Comparison of ENCODE assay signal across 8 cellular contexts in genomic region chr19:43618921-43619261, GRCh38. TPM values are rescaled to one million over a fixed set of nuclear protein-coding genes. Genes with fewer than 3 reads are reported as not detected.
DNase-seq lines count a peak whose midpoint lies in the region; ATAC-seq, FAIRE-seq and TF ChIP-seq lines count a peak whose summit lies in the region.

No MANE protein-coding gene starts in this region.

- peak overlapping the region; percentile 83 to 91 for H3K9ac ChIP-seq in kidney (ENCODE audit: low read length in 2 of 2)

- 0% methylated on average over 8 to 14 of the region's 14 CpGs for whole genome bisulfite sequencing in body of pancreas, 2 donors

- TF ChIP-seq CTCF in Caco-2 (IDR thresholded peaks at IDR 0.05; ENCODE audit: insufficient read depth in 1 of 2, low read depth in 1 of 2, low read length in 1 of 2, severe bottlenecking in 1 of 2, unreplicated experiment in 1 of 2) (no peak), body of pancreas (IDR thresholded peaks at IDR 0.05) (no peak), kidney (IDR thresholded peaks at IDR 0.05; ENCODE audit: borderline replicate concordance, extremely low read depth, insufficient read depth) (no peak)

- in situ Hi-C loops in G401 (cut with HindIII; ENCODE audit: low sequenced_read_pairs): no loop called here

- ATAC-seq in GM19463 (IDR thresholded peaks at IDR 0.05; ENCODE audit: unreplicated experiment) (peak; percentile 33), body of pancreas (peak; percentile 13)

- TSS peak; percentile 78 for BruUV-seq in Caco-2 (replicated peaks; lab: Mats Ljungman, UMichigan)

- POLR2A ChIA-PET in Caco-2 (lab: Charles Lee): interaction anchor here (1.7 kb wide), 1 partner anchor 50 kb away, joined by 4 read pairs; no protein-coding TSS in a partner anchor

- H3K4me1 Mint-ChIP-seq in Caco-2 (ENCODE audit: low read depth, unreplicated experiment): peaks cover 8% of the 10 kb centered on the region

- peak overlapping the region; percentile 96 for H3K4me3 Mint-ChIP-seq in Caco-2 (ENCODE audit: unreplicated experiment)

- H3K27ac ChIP-seq in body of pancreas (peak overlapping the region; percentile 89 to 97 (median 92)), kidney (ENCODE audit: low read depth in 2 of 2, low read length in 2 of 2) (peak overlapping the region; percentile 93 to 95)

- H3K27me3 Mint-ChIP-seq in Caco-2 (ENCODE audit: insufficient read depth, unreplicated experiment): no peaks in the 10 kb centered on the region

- intact Hi-C loops in Caco-2 (cut with micrococcal nuclease; ENCODE audit: unreplicated experiment): loop anchor here (1.0 to 2.0 kb wide), 3 partner anchors 16 to 49 kb away; partner anchors contain the start of genes IRGQ and ZNF576
- intact Hi-C loops in body of pancreas (cut with DNase I): no loop called here
- intact Hi-C loops in kidney (cut with DNase I): no loop called here

- no peak for TF ChIP-seq POLR2A in body of pancreas (IDR thresholded peaks at IDR 0.05)

- peaks cover 17% of the 10 kb centered on the region for H3K36me3 Mint-ChIP-seq in Caco-2 (ENCODE audit: insufficient read depth, unreplicated experiment)

- peak overlapping the region; percentile 90 for H3K4me3 ChIP-seq in Caco-2 (ENCODE audit: low read depth, low read length)
- peak overlapping the region; percentile 48 to 74 for H3K4me3 ChIP-seq in body of pancreas
- peak overlapping the region; percentile 92 for H3K4me3 ChIP-seq in kidney (ENCODE audit: low read length in 2 of 2)

- peak overlapping the region; percentile 100 for H3K27ac Mint-ChIP-seq in Caco-2 (ENCODE audit: unreplicated experiment)

- H3K9me3 Mint-ChIP-seq in Caco-2 (ENCODE audit: unreplicated experiment): no peaks in the 10 kb centered on the region

- DNase-seq in Caco-2: no peak
- DNase-seq in HUDEP-2 (lab: John Stamatoyannopoulos, UW; ENCODE audit: unreplicated experiment in 76 of 76): peak in 62 of 76 experiments; percentile 27 to 97 (median 70)
- peak; percentile 49 for DNase-seq in RPMI7951 (ENCODE audit: low read depth)
- DNase-seq in body of pancreas: no peak
- no peak for DNase-seq in kidney
- peak; percentile 62 for DNase-seq in stimulated activated CD4-positive, alpha-beta T cell treated with anti-CD3 and anti-CD28 coated beads, Interleukin-4, amount 100 ng/mL, for 24 hours
- no peak for DNase-seq in G401 (ENCODE audit: low spot score)

- H3K9me3 ChIP-seq in Caco-2: no peaks in the 10 kb centered on the region
- H3K9me3 ChIP-seq in body of pancreas: no peaks in the 10 kb centered on the region
- no peaks in the 10 kb centered on the region for H3K9me3 ChIP-seq in kidney (ENCODE audit: control insufficient read depth in 1 of 2, low read length in 2 of 2)

- no peak for FAIRE-seq in kidney (lab: Jason Lieb, UNC)

- no peaks in the 10 kb centered on the region for H3K27me3 ChIP-seq in Caco-2 (replicated peaks; ENCODE audit: control insufficient read depth, insufficient read depth, low read length)
- no peaks in the 10 kb centered on the region for H3K27me3 ChIP-seq in body of pancreas

- CTCF ChIA-PET in Caco-2 (lab: Charles Lee): interaction anchor here (0.7 kb wide), 1 partner anchor 1169 kb away, joined by 4 read pairs; no protein-coding TSS in a partner anchor

- H3K4me1 ChIP-seq in Caco-2 (peaks cover 4% of the 10 kb centered on the region; the same call in 1 of the 2 replicates), body of pancreas (peaks cover 28% of the 10 kb centered on the region), kidney (ENCODE audit: control insufficient read depth in 1 of 2, insufficient read depth in 1 of 2, low read depth in 1 of 2, low read length in 2 of 2) (peaks cover 0 to 7% of the 10 kb centered on the region in 2 donors)

- H3K36me3 ChIP-seq in Caco-2 (ENCODE audit: control insufficient read depth, insufficient read depth, low read length): no peaks in the 10 kb centered on the region
- H3K36me3 ChIP-seq in body of pancreas (replicated peaks in 1 of 2; ENCODE audit: insufficient read depth in 1 of 2, low read depth in 2 of 2): no peaks in the 10 kb centered on the region
- H3K36me3 ChIP-seq in kidney (ENCODE audit: control insufficient read depth in 1 of 2, insufficient read depth in 2 of 2, low read length in 2 of 2): no peaks in the 10 kb centered on the region

RNA-seq across cellular contexts. Expression of gene ZNF428, which starts 0.5 kb away (rescaled TPM):
- 38.9 and 39.5 TPM in 2 replicates for total RNA-seq in Caco-2 (2022)
- total RNA-seq in RPMI7951 (2014; rRNA removed; shearing (Covaris generic)): 49.5 and 62.6 TPM in 2 replicates
- 10 to 100 TPM; 24.4 to 31.6 TPM for total RNA-seq in body of pancreas
- 44.3 TPM for total RNA-seq in kidney
- 95.4 TPM for polyA plus RNA-seq in kidney (ENCODE audit: insufficient read depth, low read depth, low replicate concordance)
- total RNA-seq in G401 (2014; rRNA removed; shearing (Covaris generic)): 135 and 160 TPM in 2 replicates

RNA-seq across cellular contexts. Expression of gene SRRM5, which starts 7.0 kb away (rescaled TPM):
- total RNA-seq in Caco-2 (2022) (0.81 and 1.0 TPM in 2 replicates), body of pancreas (1 to 10 TPM in 1 of 2 donors, under 1 TPM in 1; 0.33 to 2.1 TPM), kidney (0.28 TPM)
- total RNA-seq in RPMI7951 (2014; rRNA removed; shearing (Covaris generic)): 0.10 and 0.12 TPM in 2 replicates
- 0.22 TPM for polyA plus RNA-seq in kidney (ENCODE audit: insufficient read depth, low read depth, low replicate concordance)
- total RNA-seq in G401 (2014; rRNA removed; shearing (Covaris generic)): not detected in 2 replicates

RNA-seq across cellular contexts. Expression of gene CADM4, which starts 20.8 kb away (rescaled TPM):
- total RNA-seq in Caco-2 (2022) (10.4 and 13.2 TPM in 2 replicates), body of pancreas (1 to 10 TPM; 2.0 to 2.6 TPM), kidney (25.3 TPM)
- total RNA-seq in RPMI7951 (2014; rRNA removed; shearing (Covaris generic)): 2.5 and 3.8 TPM in 2 replicates
- 47.0 TPM for polyA plus RNA-seq in kidney (ENCODE audit: insufficient read depth, low read depth, low replicate concordance)
- total RNA-seq in G401 (2014; rRNA removed; shearing (Covaris generic)): 47.8 and 58.7 TPM in 2 replicates

RNA-seq across cellular contexts. Expression of gene ZNF576, which starts 22.5 kb away (rescaled TPM):
- total RNA-seq in Caco-2 (2022) (13.2 and 16.9 TPM in 2 replicates), body of pancreas (1 to 10 TPM; 4.6 to 8.6 TPM), kidney (15.3 TPM)
- total RNA-seq in RPMI7951 (2014; rRNA removed; shearing (Covaris generic)): 13.1 and 18.9 TPM in 2 replicates
- polyA plus RNA-seq in kidney (ENCODE audit: insufficient read depth, low read depth, low replicate concordance): 25.6 TPM
- total RNA-seq in G401 (2014; rRNA removed; shearing (Covaris generic)): 6.9 and 15.4 TPM in 2 replicates

RNA-seq across cellular contexts. Expression of gene IRGQ, which starts 23.0 kb away (rescaled TPM):
- 27.7 and 30.1 TPM in 2 replicates for total RNA-seq in Caco-2 (2022)
- 11.9 and 16.4 TPM in 2 replicates for total RNA-seq in RPMI7951 (2014; rRNA removed; shearing (Covaris generic))
- 10 to 100 TPM in 1 of 2 donors, 1 to 10 TPM in 1; 9.1 to 20.1 TPM for total RNA-seq in body of pancreas
- total RNA-seq in kidney: 24.2 TPM
- 9.5 TPM for polyA plus RNA-seq in kidney (ENCODE audit: insufficient read depth, low read depth, low replicate concordance)
- 43.1 and 63.5 TPM in 2 replicates for total RNA-seq in G401 (2014; rRNA removed; shearing (Covaris generic))

Comparison
In these comparisons a context has a peak if more than half of its experiments do, and no peak if none do; other contexts are left out.
1. DNase-seq: peak in HUDEP-2 (62 of 76), RPMI7951 (single experiment) and stimulated activated CD4-positive, alpha-beta T cell treated with anti-CD3 and anti-CD28 coated beads, Interleukin-4, amount 100 ng/mL, for 24 hours (single experiment); none in Caco-2 (0 of 2), body of pancreas (0 of 4), kidney (single experiment) and G401 (single experiment).
2. Peak in every context shown above with its lines, with median percentiles within 50 percentile points of each other: H3K4me3 ChIP-seq.